In the genomic region with DNA sequence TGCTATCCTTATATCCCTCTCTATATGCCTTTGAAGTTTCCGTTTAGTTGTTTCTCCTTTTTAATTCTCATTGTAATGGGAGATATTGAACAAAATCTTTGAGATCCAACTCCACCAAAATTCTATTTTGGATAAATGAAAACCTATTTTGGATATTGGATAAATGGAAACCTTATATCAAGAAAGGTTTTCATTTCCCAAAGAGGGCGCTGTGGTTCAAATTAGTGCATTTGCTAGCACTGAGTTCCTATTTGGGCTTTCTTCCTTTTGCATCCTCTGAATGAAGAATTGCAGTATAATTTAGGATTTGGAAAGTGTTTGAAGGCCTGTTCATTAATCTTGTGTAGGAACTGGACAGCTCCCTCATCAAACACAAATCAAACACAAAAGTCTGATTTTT, we compare ENCODE assay signal across 10 cellular contexts.
A peak's percentile ranks its signal among the peaks of the same experiment; 100 is the strongest.
DNase-seq lines count a peak whose midpoint lies in the region; ATAC-seq, FAIRE-seq and TF ChIP-seq lines count a peak whose summit lies in the region.
"Had no signal": no experiment of that assay in that cellular context is flagged by ENCODE, and none has a peak within 500 bp of the region (broad histone marks: within the 10 kb centered on the region; RNA-seq: fewer than 3 reads in every experiment).

No MANE protein-coding gene starts in this region.

- no peak for FAIRE-seq in A549 (lab: Jason Lieb, UNC)
- peak; percentile 18 for FAIRE-seq in RCC 7860 (lab: Jason Lieb, UNC)

- peaks cover 4% of the 10 kb centered on the region; the same call in 2 of the 3 replicates for H3K4me1 ChIP-seq in A549
- H3K4me1 ChIP-seq: heart left ventricle had no signal

- no peak overlapping the region for H3K4me2 ChIP-seq in A549

- peak in 1 of 2 experiments; percentile 32 for DNase-seq in A549 (ENCODE audit: low read depth in 1 of 2, low spot score in 1 of 2)
- DNase-seq in GM03348 (ENCODE audit: low spot score): peak; percentile 59
- DNase-seq in RCC 7860 (ENCODE audit: low spot score): no peak
- DNase-seq in fibroblast of the aortic adventitia (ENCODE audit: low read depth): peak; percentile 67
- no peak for DNase-seq in substantia nigra (lab: John Stamatoyannopoulos, UW)
- DNase-seq: heart left ventricle, KG1 had no signal

- H3K27ac ChIP-seq in A549 (no peak overlapping the region), substantia nigra (ENCODE audit: low read depth, low read length, poor library complexity, severe bottlenecking) (no peak overlapping the region)
- H3K27ac ChIP-seq: heart left ventricle had no signal

- POLR2A ChIA-PET in A549 (lab: Yijun Ruan, JAX): no interaction called here

- H3K4me3 ChIP-seq in A549 (no peak overlapping the region), fibroblast of the aortic adventitia (ENCODE audit: low read depth, low read length) (no peak overlapping the region)
- H3K4me3 ChIP-seq: heart left ventricle had no signal

- peak in 1 of 2 experiments; percentile 52; a peak in 2 of 5 replicates for TF ChIP-seq RAD21 in A549 (conservative IDR thresholded peaks at IDR 0.05 in 1 of 2, IDR thresholded peaks at IDR 0.05 in 1 of 2)

- ATAC-seq in A549: peak in 1 of 2 experiments; percentile 39; a peak in 1 of 6 replicates
- ATAC-seq in activated CD4-positive, CD25-positive, alpha-beta regulatory T cell treated with anti-CD3 and anti-CD28 coated beads, Interleukin-2, amount 50 U/mL, for 24 hours: no peak
- ATAC-seq in HG03045 (IDR thresholded peaks at IDR 0.05; ENCODE audit: unreplicated experiment): no peak
- ATAC-seq in HG02938 (IDR thresholded peaks at IDR 0.05; ENCODE audit: unreplicated experiment): no peak
- ATAC-seq: heart left ventricle had no signal

- no peak for TF ChIP-seq POLR2A in A549 (IDR thresholded peaks at IDR 0.05; ENCODE audit: low read length)

- CTCF ChIA-PET in A549 (lab: Yijun Ruan, JAX): no interaction called here

- TF ChIP-seq EP300 in A549 (IDR thresholded peaks at IDR 0.05): no peak

- 17% methylated on average over 2 of the region's 2 CpGs for WGBS in A549 (ENCODE audit: missing lambda C conversion rate)

- peak; percentile 40; the same call in 2 of the 3 replicates for TF ChIP-seq CTCF in A549 (IDR thresholded peaks at IDR 0.05)
- peak; percentile 62 for TF ChIP-seq CTCF in fibroblast of the aortic adventitia (IDR thresholded peaks at IDR 0.05; ENCODE audit: insufficient read depth, low read length)

- no peaks in the 10 kb centered on the region for H3K9me3 ChIP-seq in A549

TF ChIP-seq in A549, 52 proteins besides CTCF, POLR2A, EP300 and RAD21:
- TF ChIP-seq FOSL2 (IDR thresholded peaks at IDR 0.05) (no peak), FOSL2 (CRISPR knock-in tag; IDR thresholded peaks at IDR 0.05) (no peak), ESRRA (IDR thresholded peaks at IDR 0.05; ENCODE audit: borderline replicate concordance, low read length) (no peak), REST (IDR thresholded peaks at IDR 0.05) (0 out of 2 replicates have a peak, but pooled peaks have one; percentile 18), EHF (CRISPR knock-in tag; IDR thresholded peaks at IDR 0.05) (no peak)

Comparison
In these comparisons a context has a peak if more than half of its experiments do, and no peak if none do; other contexts are left out.
1. DNase-seq: peak in GM03348 (single experiment) and fibroblast of the aortic adventitia (single experiment); none in RCC 7860 (single experiment) and substantia nigra (0 of 49).